14 cellular contexts compared by ENCODE assay signal in the genomic region with DNA sequence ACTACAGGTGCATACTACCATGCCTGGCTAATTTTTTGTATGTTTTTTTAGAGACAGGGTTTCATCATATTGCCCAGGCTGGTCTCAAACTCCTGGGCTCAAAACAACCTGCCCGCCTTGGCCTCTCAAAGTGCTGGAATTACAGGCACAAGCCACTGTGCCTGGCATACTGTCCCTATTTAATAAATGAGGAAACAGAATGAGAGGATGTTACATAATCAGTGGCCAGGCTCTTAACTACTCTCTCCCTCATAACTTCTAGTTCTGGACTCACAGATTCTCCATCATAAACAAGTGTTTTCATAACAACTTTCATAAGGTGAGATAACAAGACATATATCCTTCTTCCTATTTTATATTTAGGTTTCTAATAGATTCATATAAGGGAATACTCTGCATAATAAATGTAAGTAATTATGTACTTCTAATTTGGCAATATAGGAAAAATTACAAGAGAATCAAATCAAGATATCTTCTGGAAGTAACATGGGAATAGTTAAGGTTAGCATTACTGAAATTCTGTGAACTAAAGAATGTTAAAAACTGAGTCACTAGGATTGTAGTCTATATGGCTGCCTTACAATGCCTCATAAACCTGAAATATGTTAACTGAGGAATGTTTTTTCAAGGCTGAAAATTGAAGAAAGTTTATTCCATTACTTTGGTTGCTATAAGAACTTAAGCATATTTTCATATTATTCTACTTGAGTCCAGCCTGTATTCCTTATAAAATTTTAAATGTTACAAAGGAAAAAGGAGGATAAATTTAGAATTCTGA.
"Had no signal": no experiment of that assay in that cellular context is flagged by ENCODE, and none has a peak within 500 bp of the region (broad histone marks: within the 10 kb centered on the region; RNA-seq: fewer than 3 reads in every experiment).

No MANE protein-coding gene starts in this region.

- H3K4me1 ChIP-seq: ascending aorta had no signal

- H3K4me3 ChIP-seq: ascending aorta had no signal

- H3K27me3 ChIP-seq: ascending aorta had no signal

- DNase-seq: activated CD4-positive, alpha-beta T cell treated with anti-CD3 and anti-CD28 coated beads for 4 hours; activated CD8-positive, alpha-beta memory T cell treated with anti-CD3 and anti-CD28 coated beads, Interleukin-2, amount 50 U/mL, for 4 hours; activated CD8-positive, alpha-beta T cell treated with anti-CD3 and anti-CD28 coated beads for 36 hours; activated gamma-delta T cell treated with Interleukin-2 at 50 U/mL for 16 hours; activated naive CD8-positive, alpha-beta T cell treated with anti-CD3 and anti-CD28 coated beads, Interleukin-2, amount 10 ng/mL, durations not matched to agents 7 days and 5 days; activated T-cell treated with anti-CD3 and anti-CD28 coated beads, Interleukin-2, amount 50 U/mL, for 72 hours; effector CD4-positive, alpha-beta T cell; kidney; nephron progenitor cell; stimulated activated CD4-positive, alpha-beta T cell treated with anti-CD3 and anti-CD28 coated beads, Interleukin-4, amount 100 ng/mL, for 1 hour; T1000 had no signal

- ATAC-seq: activated CD8-positive, alpha-beta T cell treated with anti-CD3 and anti-CD28 coated beads for 36 hours; activated T-cell treated with anti-CD3 and anti-CD28 coated beads, Interleukin-2, amount 50 U/mL, for 72 hours had no signal

- FAIRE-seq: colon, frontal cortex, kidney had no signal

- H3K9me3 ChIP-seq: ascending aorta had no signal
